8 cellular contexts compared by ENCODE assay signal in the genomic region with DNA sequence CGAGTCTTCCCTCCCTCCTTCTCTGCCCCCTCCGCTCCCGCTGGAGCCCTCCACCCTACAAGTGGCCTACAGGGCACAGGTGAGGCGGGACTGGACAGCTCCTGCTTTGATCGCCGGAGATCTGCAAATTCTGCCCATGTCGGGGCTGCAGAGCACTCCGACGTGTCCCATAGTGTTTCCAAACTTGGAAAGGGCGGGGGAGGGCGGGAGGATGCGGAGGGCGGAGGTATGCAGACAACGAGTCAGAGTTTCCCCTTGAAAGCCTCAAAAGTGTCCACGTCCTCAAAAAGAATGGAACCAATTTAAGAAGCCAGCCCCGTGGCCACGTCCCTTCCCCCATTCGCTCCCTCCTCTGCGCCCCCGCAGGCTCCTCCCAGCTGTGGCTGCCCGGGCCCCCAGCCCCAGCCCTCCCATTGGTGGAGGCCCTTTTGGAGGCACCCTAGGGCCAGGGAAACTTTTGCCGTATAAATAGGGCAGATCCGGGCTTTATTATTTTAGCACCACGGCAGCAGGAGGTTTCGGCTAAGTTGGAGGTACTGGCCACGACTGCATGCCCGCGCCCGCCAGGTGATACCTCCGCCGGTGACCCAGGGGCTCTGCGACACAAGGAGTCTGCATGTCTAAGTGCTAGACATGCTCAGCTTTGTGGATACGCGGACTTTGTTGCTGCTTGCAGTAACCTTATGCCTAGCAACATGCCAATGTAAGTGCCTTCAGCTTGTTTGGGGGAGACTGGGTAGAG. TPM values are rescaled to one million over a fixed set of nuclear protein-coding genes. Genes with fewer than 3 reads are reported as not detected.
DNase-seq lines count a peak whose midpoint lies in the region; ATAC-seq and TF ChIP-seq lines count a peak whose summit lies in the region.

A gene (plus strand): TSS at position 497 of the 742 bp plus-strand sequence. CDS start 137 bp downstream, at position 634.

- H3K9me3 Mint-ChIP-seq in activated T-helper 2 cell treated with anti-CD3 and anti-CD28 coated beads, Interferon-gamma antibody, Interleukin-2, Interleukin-4, amounts not matched to agents 10 μg/mL and 5 μg/mL and 100 μg/mL, durations not matched to agents 14 hours and 24 hours and 36 hours, result no peaks in the 10 kb centered on the region

- H3K36me3 Mint-ChIP-seq in activated T-helper 2 cell treated with anti-CD3 and anti-CD28 coated beads, Interferon-gamma antibody, Interleukin-2, Interleukin-4, amounts not matched to agents 10 μg/mL and 5 μg/mL and 100 μg/mL, durations not matched to agents 14 hours and 24 hours and 36 hours (ENCODE audit: low read depth), result no peaks in the 10 kb centered on the region

- no peaks in the 10 kb centered on the region for H3K9me3 ChIP-seq in ovary

- H3K27ac ChIP-seq in ovary, result peak within 1 kb of the TSS; percentile 61 to 93

- H3K4me3 ChIP-seq in ovary, result peak within 1 kb of the TSS; percentile 57

- peaks cover 3% of the 10 kb centered on the region for H3K4me1 ChIP-seq in ovary (ENCODE audit: insufficient read depth)

- DNase-seq in stimulated activated CD4-positive, alpha-beta T cell treated with anti-CD3 and anti-CD28 coated beads, Interleukin-15, amount 100 ng/mL, for 24 hours, result peak; percentile 11
- DNase-seq in stimulated activated CD4-positive, alpha-beta T cell treated with anti-CD3 and anti-CD28 coated beads, Interleukin-4, amount 100 ng/mL, for 4 hours, result no peak
- DNase-seq in activated T-helper 2 cell treated with anti-CD3 and anti-CD28 coated beads, Interferon-gamma antibody, Interleukin-2, Interleukin-4, amounts not matched to agents 10 μg/mL and 5 μg/mL and 100 μg/mL, durations not matched to agents 14 hours and 24 hours and 36 hours (ENCODE audit: low spot score), result peak; percentile 17
- DNase-seq in glomerular endothelial cell (ENCODE audit: extremely low read depth, low read depth, low spot score) (no peak), ovary (peak; percentile 83 to 93 (median 90)), GDM1 (lab: John Stamatoyannopoulos, UW) (no peak), CD1c-positive myeloid dendritic cell (ENCODE audit: extremely low spot score) (no peak)

- peak; percentile 39 for TF ChIP-seq POLR2A in ovary (IDR thresholded peaks at IDR 0.05)

- peak in 1 of 3 donors; percentile 25 for TF ChIP-seq CTCF in ovary (IDR thresholded peaks at IDR 0.05)

- no peak for ATAC-seq in HG03378 (IDR thresholded peaks at IDR 0.05; ENCODE audit: unreplicated experiment)

- intact Hi-C loops in activated T-helper 2 cell treated with anti-CD3 and anti-CD28 coated beads, Interferon-gamma antibody, Interleukin-2, Interleukin-4, amounts not matched to agents 10 μg/mL and 5 μg/mL and 100 μg/mL, durations not matched to agents 14 hours and 24 hours and 36 hours (cut with micrococcal nuclease), result loop anchor here (1.0 to 10.0 kb wide), 8 partner anchors 102 to 1150 kb away; a partner anchor contains a TSS
- intact Hi-C loops in ovary (cut with DNase I), result loop anchor here (1.0 to 5.0 kb wide), 4 partner anchors 20 to 98 kb away; no protein-coding TSS in a partner anchor

- H3K4me3 Mint-ChIP-seq in activated T-helper 2 cell treated with anti-CD3 and anti-CD28 coated beads, Interferon-gamma antibody, Interleukin-2, Interleukin-4, amounts not matched to agents 10 μg/mL and 5 μg/mL and 100 μg/mL, durations not matched to agents 14 hours and 24 hours and 36 hours (ENCODE audit: low read depth), result peak within 1 kb of the TSS; percentile 70

- no peak within 1 kb of the TSS for H3K27ac Mint-ChIP-seq in activated T-helper 2 cell treated with anti-CD3 and anti-CD28 coated beads, Interferon-gamma antibody, Interleukin-2, Interleukin-4, amounts not matched to agents 10 μg/mL and 5 μg/mL and 100 μg/mL, durations not matched to agents 14 hours and 24 hours and 36 hours

- H3K4me1 Mint-ChIP-seq in activated T-helper 2 cell treated with anti-CD3 and anti-CD28 coated beads, Interferon-gamma antibody, Interleukin-2, Interleukin-4, amounts not matched to agents 10 μg/mL and 5 μg/mL and 100 μg/mL, durations not matched to agents 14 hours and 24 hours and 36 hours (ENCODE audit: low read depth), result peaks cover 23% of the 10 kb centered on the region

- no peaks in the 10 kb centered on the region for H3K27me3 ChIP-seq in ovary

- H3K36me3 ChIP-seq in ovary, result no peaks in the 10 kb centered on the region

- TF ChIP-seq EP300 in ovary (IDR thresholded peaks at IDR 0.05), result no peak

- H3K27me3 Mint-ChIP-seq in activated T-helper 2 cell treated with anti-CD3 and anti-CD28 coated beads, Interferon-gamma antibody, Interleukin-2, Interleukin-4, amounts not matched to agents 10 μg/mL and 5 μg/mL and 100 μg/mL, durations not matched to agents 14 hours and 24 hours and 36 hours (ENCODE audit: low read depth), result peaks cover 3% of the 10 kb centered on the region

- WGBS in ovary, 3 donors, result 1% methylated on average over 14 to 34 of the region's 34 CpGs

RNA-seq across cellular contexts. Expression of the gene that starts here (rescaled TPM):
- 1.4 and 1.5 TPM in 2 replicates for total RNA-seq in activated T-helper 2 cell treated with anti-CD3 and anti-CD28 coated beads, Interferon-gamma antibody, Interleukin-2, Interleukin-4, amounts not matched to agents 10 μg/mL and 5 μg/mL and 100 μg/mL, durations not matched to agents 14 hours and 24 hours and 36 hours
- total RNA-seq in glomerular endothelial cell (9.0 and 76.0 TPM in 2 replicates), ovary (100 to 1,000 TPM; 133 to 659 (median 497) TPM)
- polyA plus RNA-seq in ovary, result 1,000 to 10,000 TPM in 1 of 2 donors, 100 to 1,000 TPM in 1; 457 to 2,370 TPM

Comparison
In these comparisons a context has a peak if more than half of its experiments do, and no peak if none do; other contexts are left out.
1. DNase-seq: peak in stimulated activated CD4-positive, alpha-beta T cell treated with anti-CD3 and anti-CD28 coated beads, Interleukin-15, amount 100 ng/mL, for 24 hours (single experiment), activated T-helper 2 cell treated with anti-CD3 and anti-CD28 coated beads, Interferon-gamma antibody, Interleukin-2, Interleukin-4, amounts not matched to agents 10 μg/mL and 5 μg/mL and 100 μg/mL, durations not matched to agents 14 hours and 24 hours and 36 hours (single experiment) and ovary (5 of 5); none in stimulated activated CD4-positive, alpha-beta T cell treated with anti-CD3 and anti-CD28 coated beads, Interleukin-4, amount 100 ng/mL, for 4 hours (0 of 2), glomerular endothelial cell (single experiment), GDM1 (single experiment) and CD1c-positive myeloid dendritic cell (single experiment).